Comparison of ENCODE assay signal across 29 cellular contexts in genomic region chr12:112894128-112894527, GRCh38. TPM values are rescaled to one million over a fixed set of nuclear protein-coding genes. Genes with fewer than 3 reads are reported as not detected.
A peak's percentile ranks its signal among the peaks of the same experiment; 100 is the strongest.
DNase-seq lines count a peak whose midpoint lies in the region; ATAC-seq, FAIRE-seq and TF ChIP-seq lines count a peak whose summit lies in the region.
"Had no signal": no experiment of that assay in that cellular context is flagged by ENCODE, and none has a peak within 500 bp of the region (broad histone marks: within the 10 kb centered on the region; RNA-seq: fewer than 3 reads in every experiment).

No MANE protein-coding gene starts in this region.

- H3K27me3 ChIP-seq in bronchial epithelial cell (ENCODE audit: control insufficient read depth, insufficient read depth, low read length) = no peaks in the 10 kb centered on the region
- H3K27me3 ChIP-seq: BLaER1 had no signal

- CTCF ChIA-PET in activated CD8-positive, alpha-beta T cell treated with anti-CD3 and anti-CD28 coated beads, Interleukin-2, amount 10 ng/mL, durations not matched to agents 7 days and 5 days (lab: Charles Lee) = interaction anchor here (1.6 to 1.7 kb wide), 2 partner anchors 44 to 99 kb away, joined by 3 to 6 read pairs; partner anchors contain the start of gene OAS3

- FAIRE-seq in bronchial epithelial cell (lab: Jason Lieb, UNC) = peak; percentile 43
- FAIRE-seq: GM12891, HepG2, K562 had no signal

- no peak for DNase-seq in bronchial epithelial cell (ENCODE audit: low read depth)
- DNase-seq in effector CD8-positive, alpha-beta T cell (lab: John Stamatoyannopoulos, UW) = no peak
- DNase-seq in activated CD8-positive, alpha-beta T cell treated with anti-CD3 and anti-CD28 coated beads, Interleukin-2, amount 10 ng/mL, durations not matched to agents 7 days and 5 days = no peak
- DNase-seq: ACHN; CD4-positive, alpha-beta T cell; COR-L47; DMS79 treated with DMSO at 0.1 percent for 48 hours; GM23248; MG63; NCI-H1105; NCI-H146; NCI-H2029 treated with DMSO at 0.1 percent for 48 hours; NCI-H226; NCI-H510A treated with DMSO at 0.1 percent for 48 hours; PC-9; RPMI8226; SHP77; T1000 had no signal

- no peak overlapping the region for H3K27ac Mint-ChIP-seq in activated CD8-positive, alpha-beta T cell treated with anti-CD3 and anti-CD28 coated beads, Interleukin-2, amount 10 ng/mL, durations not matched to agents 7 days and 5 days
- H3K27ac Mint-ChIP-seq: CD4-positive, alpha-beta T cell; T-helper 1 cell treated with Interleukin-12 subunit alpha and Interleukin-12 subunit beta and Interleukin-4 antibody, amounts not matched to agents 30 μg/mL and 1 μg/mL, for 36 hours had no signal

- no peaks in the 10 kb centered on the region for H3K4me1 Mint-ChIP-seq in activated CD8-positive, alpha-beta T cell treated with anti-CD3 and anti-CD28 coated beads, Interleukin-2, amount 10 ng/mL, durations not matched to agents 7 days and 5 days (ENCODE audit: low read depth)

- H3K36me3 ChIP-seq in bronchial epithelial cell (ENCODE audit: control insufficient read depth, insufficient read depth, low read length) = no peaks in the 10 kb centered on the region
- H3K36me3 ChIP-seq: BLaER1, HAP-1, MG63 had no signal

- H3K27me3 Mint-ChIP-seq in activated CD8-positive, alpha-beta T cell treated with anti-CD3 and anti-CD28 coated beads, Interleukin-2, amount 10 ng/mL, durations not matched to agents 7 days and 5 days (ENCODE audit: low read depth) = peaks cover 23% of the 10 kb centered on the region

- ATAC-seq in GM18867 (IDR thresholded peaks at IDR 0.05; ENCODE audit: unreplicated experiment) = peak; percentile 62
- ATAC-seq in GM21381 (IDR thresholded peaks at IDR 0.05; ENCODE audit: unreplicated experiment) = peak; percentile 51
- ATAC-seq in HG03280 (IDR thresholded peaks at IDR 0.05; ENCODE audit: unreplicated experiment) = peak; percentile 54
- no peak for ATAC-seq in GM19023 (IDR thresholded peaks at IDR 0.05; ENCODE audit: unreplicated experiment)
- ATAC-seq in GM18907 (IDR thresholded peaks at IDR 0.05; ENCODE audit: unreplicated experiment) = no peak
- no peak for ATAC-seq in activated CD8-positive, alpha-beta T cell treated with anti-CD3 and anti-CD28 coated beads, Interleukin-2, amount 10 ng/mL, durations not matched to agents 7 days and 5 days
- ATAC-seq: HepG2, K562 had no signal

- no peak for TF ChIP-seq CTCF in bronchial epithelial cell (IDR thresholded peaks at IDR 0.05; ENCODE audit: insufficient read depth, low read length, severe bottlenecking)

- no peak overlapping the region for H3K4me3 Mint-ChIP-seq in activated CD8-positive, alpha-beta T cell treated with anti-CD3 and anti-CD28 coated beads, Interleukin-2, amount 10 ng/mL, durations not matched to agents 7 days and 5 days
- H3K4me3 Mint-ChIP-seq: CD4-positive, alpha-beta T cell; T-helper 1 cell treated with Interleukin-12 subunit alpha and Interleukin-12 subunit beta and Interleukin-4 antibody, amounts not matched to agents 30 μg/mL and 1 μg/mL, for 36 hours had no signal

- H3K36me3 Mint-ChIP-seq in activated CD8-positive, alpha-beta T cell treated with anti-CD3 and anti-CD28 coated beads, Interleukin-2, amount 10 ng/mL, durations not matched to agents 7 days and 5 days (ENCODE audit: low read depth) = no peaks in the 10 kb centered on the region

- H3K4me3 ChIP-seq in bronchial epithelial cell (ENCODE audit: low read depth, low read length) = no peak overlapping the region
- H3K4me3 ChIP-seq: BLaER1, GM23248, HAP-1, K562, MG63, PC-9 had no signal

- H3K9me3 Mint-ChIP-seq in activated CD8-positive, alpha-beta T cell treated with anti-CD3 and anti-CD28 coated beads, Interleukin-2, amount 10 ng/mL, durations not matched to agents 7 days and 5 days (ENCODE audit: insufficient read depth) = no peaks in the 10 kb centered on the region
- H3K9me3 Mint-ChIP-seq: CD4-positive, alpha-beta T cell; T-helper 1 cell treated with Interleukin-12 subunit alpha and Interleukin-12 subunit beta and Interleukin-4 antibody, amounts not matched to agents 30 μg/mL and 1 μg/mL, for 36 hours had no signal

- POLR2A ChIA-PET in activated CD8-positive, alpha-beta T cell treated with anti-CD3 and anti-CD28 coated beads, Interleukin-2, amount 10 ng/mL, durations not matched to agents 7 days and 5 days (lab: Charles Lee) = no interaction called here

RNA-seq across cellular contexts. Expression of gene OAS1, which starts 12.6 kb away (rescaled TPM):
- total RNA-seq in bronchial epithelial cell = 1.3 and 4.9 TPM in 2 replicates
- total RNA-seq in activated CD8-positive, alpha-beta T cell treated with anti-CD3 and anti-CD28 coated beads, Interleukin-2, amount 10 ng/mL, durations not matched to agents 7 days and 5 days = 100 to 1,000 TPM; 143 to 146 TPM
- total RNA-seq: GM23248 had no signal

RNA-seq across cellular contexts. Expression of gene OAS3, which starts 44.1 kb away (rescaled TPM):
- 1.3 TPM in 2 replicates for total RNA-seq in bronchial epithelial cell
- 100 to 1,000 TPM; 199 to 202 TPM for total RNA-seq in activated CD8-positive, alpha-beta T cell treated with anti-CD3 and anti-CD28 coated beads, Interleukin-2, amount 10 ng/mL, durations not matched to agents 7 days and 5 days

Comparison
In these comparisons a context has a peak if more than half of its experiments do, and no peak if none do; other contexts are left out.
1. ATAC-seq: peak in GM18867 (single experiment), GM21381 (single experiment) and HG03280 (single experiment); none in GM19023 (single experiment), GM18907 (single experiment) and activated CD8-positive, alpha-beta T cell treated with anti-CD3 and anti-CD28 coated beads, Interleukin-2, amount 10 ng/mL, durations not matched to agents 7 days and 5 days (single experiment).
2. RNA of gene OAS1, which starts 12.6 kb away (total RNA-seq): 143 to 146 TPM in activated CD8-positive, alpha-beta T cell treated with anti-CD3 and anti-CD28 coated beads, Interleukin-2, amount 10 ng/mL, durations not matched to agents 7 days and 5 days; 1.3 to 4.9 TPM in bronchial epithelial cell; every median in the first group is over 10 times any median in the second.
3. RNA of gene OAS3, which starts 44.1 kb away (total RNA-seq): 199 to 202 TPM in activated CD8-positive, alpha-beta T cell treated with anti-CD3 and anti-CD28 coated beads, Interleukin-2, amount 10 ng/mL, durations not matched to agents 7 days and 5 days; 1.3 TPM in bronchial epithelial cell; every median in the first group is over 10 times any median in the second.